In the genomic region with DNA sequence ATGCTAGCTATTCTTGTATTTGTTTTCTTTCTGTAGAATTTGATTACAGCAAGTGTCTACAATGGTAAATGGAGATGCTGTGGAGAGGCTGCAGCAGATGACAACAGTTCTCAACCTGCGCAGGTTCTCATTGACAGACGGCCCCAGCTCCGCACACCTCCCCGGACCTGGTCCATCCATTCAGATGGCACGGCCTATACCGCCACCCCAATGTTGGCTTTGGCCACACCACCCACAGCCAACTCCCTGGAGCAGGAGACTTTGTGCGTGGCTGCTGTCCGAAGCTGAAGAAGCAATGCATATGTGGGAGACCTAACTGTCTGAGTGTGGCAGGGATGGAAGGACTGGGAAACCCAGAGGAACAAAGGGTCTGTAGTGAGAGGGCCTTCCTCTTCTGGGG, we compare ENCODE assay signal across 28 cellular contexts.
"Had no signal": no experiment of that assay in that cellular context is flagged by ENCODE, and none has a peak within 500 bp of the region (broad histone marks: within the 10 kb centered on the region; RNA-seq: fewer than 3 reads in every experiment).

No MANE protein-coding gene starts in this region.

- DNase-seq: colonic mucosa; cortex of kidney; dermis blood vessel endothelial cell; dorsolateral prefrontal cortex; effector CD4-positive, alpha-beta T cell; effector CD8-positive, alpha-beta T cell; effector memory CD4-positive, alpha-beta T cell; effector memory CD8-positive, alpha-beta T cell; endodermal cell; erythroblast; esophagus squamous epithelium; foreskin fibroblast; foreskin keratinocyte; foreskin melanocyte; gastrocnemius medialis; glutamatergic neuron; head of caudate nucleus; heart right ventricle had no signal

- H3K9me3 ChIP-seq: colonic mucosa, esophagus muscularis mucosa, esophagus squamous epithelium, gastrocnemius medialis, gastroesophageal sphincter, heart left ventricle, heart right ventricle had no signal

- H3K27ac Mint-ChIP-seq: dendritic cell treated with granulocyte-macrophage colony-stimulating factor and Interleukin-4, amounts not matched to agents 40 ng/mL and 50 ng/mL, for 4 days; effector memory CD8-positive, alpha-beta T cell; endodermal cell had no signal

- H3K4me1 ChIP-seq: colonic mucosa, esophagus muscularis mucosa, esophagus squamous epithelium, foreskin keratinocyte, gastrocnemius medialis, gastroesophageal sphincter, heart left ventricle, heart right ventricle had no signal

- FAIRE-seq: colon, endothelial cell of umbilical vein, frontal cortex had no signal

- H3K4me1 Mint-ChIP-seq: endodermal cell had no signal

- H3K27me3 ChIP-seq: colonic mucosa, foreskin keratinocyte had no signal

- H3K4me3 ChIP-seq: colonic mucosa, coronary artery, dorsolateral prefrontal cortex, esophagus muscularis mucosa, esophagus squamous epithelium, gastrocnemius medialis, gastroesophageal sphincter, heart left ventricle, heart right ventricle had no signal

- ATAC-seq: effector memory CD8-positive, alpha-beta T cell; esophagus mucosa; foreskin keratinocyte; gastrocnemius medialis; gastroesophageal sphincter; heart left ventricle; heart right ventricle had no signal

- H3K27ac ChIP-seq: colonic mucosa, coronary artery, dorsolateral prefrontal cortex, epithelial cell of prostate, esophagus muscularis mucosa, esophagus squamous epithelium, foreskin keratinocyte, gastrocnemius medialis, gastroesophageal sphincter, heart left ventricle, heart right ventricle had no signal

- H3K9me3 Mint-ChIP-seq: dendritic cell treated with granulocyte-macrophage colony-stimulating factor and Interleukin-4, amounts not matched to agents 40 ng/mL and 50 ng/mL, for 4 days; endodermal cell had no signal

- H3K4me3 Mint-ChIP-seq: dendritic cell treated with granulocyte-macrophage colony-stimulating factor and Interleukin-4, amounts not matched to agents 40 ng/mL and 50 ng/mL, for 4 days; effector memory CD8-positive, alpha-beta T cell; endodermal cell had no signal

- H3K36me3 ChIP-seq: colonic mucosa, esophagus muscularis mucosa, esophagus squamous epithelium, gastrocnemius medialis, gastroesophageal sphincter, heart left ventricle, heart right ventricle had no signal
